ENCODE assay signal across 7 cellular contexts in genomic region chr1:45687753-45688737, GRCh38. TPM values are rescaled to one million over a fixed set of nuclear protein-coding genes. Genes with fewer than 3 reads are reported as not detected.
DNase-seq lines count a peak whose midpoint lies in the region; ATAC-seq and TF ChIP-seq lines count a peak whose summit lies in the region.

TMEM69 (plus strand) TSS chr1:45688181; CDS start chr1:45691069, 2,888 bp downstream.

- H3K4me1 ChIP-seq in heart left ventricle (peaks cover 0 to 39% (median 26%) of the 10 kb centered on the region in 12 donors), transverse colon (peaks cover 6 to 38% (median 28%) of the 10 kb centered on the region in 4 donors)

- H3K9me3 ChIP-seq in heart left ventricle, result no peaks in the 10 kb centered on the region
- H3K9me3 ChIP-seq in transverse colon, result no peaks in the 10 kb centered on the region

- WGBS in adipose tissue, 3 donors, result 1 to 2% (median 1%) methylated on average over 24 of the region's 24 CpGs
- 2% methylated on average over 24 of the region's 24 CpGs for WGBS in heart left ventricle, 4 donors
- WGBS in transverse colon (ENCODE audit: low coverage in 1 of 2), 2 donors, result 1 to 7% methylated on average over 4 to 24 of the region's 24 CpGs

- DNase-seq in NCI-H146 (lab: John Stamatoyannopoulos, UW), result peak; percentile 81
- DNase-seq in T follicular helper cell (ENCODE audit: low read depth), result peak; percentile 62
- peak; percentile 71 to 83 (median 79) for DNase-seq in heart left ventricle
- DNase-seq in pons (ENCODE audit: low spot score), result peak; percentile 89
- peak; percentile 85 for DNase-seq in transverse colon

- TF ChIP-seq EP300 in transverse colon (IDR thresholded peaks at IDR 0.05; ENCODE audit: low read depth), result no peak

- intact Hi-C loops in heart left ventricle (cut with DNase I) (loop anchor here in 8 of 10 donors (1.0 to 10.0 kb wide), 11 partner anchors 41 to 445 kb away; partner anchors contain the start of genes NASP (in 6 of the 8), IPP (in 3 of the 8), PRDX1 (in 3 of the 8) and MAST2 (in 2 of the 8)), transverse colon (cut with DNase I; ENCODE audit: low total_unique reads) (no loop called here)

- TF ChIP-seq CTCF in heart left ventricle (IDR thresholded peaks at IDR 0.05), result peak in 3 of 12 donors; percentile 11 to 31 (median 16)
- peak; percentile 20 to 73 (median 41) for TF ChIP-seq CTCF in transverse colon (IDR thresholded peaks at IDR 0.05)

- H3K4me3 ChIP-seq in heart left ventricle (peak within 1 kb of the TSS; percentile 75 to 99 (median 93)), transverse colon (peak within 1 kb of the TSS; percentile 46 to 89 (median 73))

- in situ Hi-C loops in transverse colon (cut with MboI; ENCODE audit: low pct_ligation_motif_present in 1 of 4, low pct_unique_long_range_greater_than_20kb in 1 of 4, low sequenced_read_pairs in 3 of 4), result no loop called here

- ATAC-seq in heart left ventricle, result peak; percentile 34 to 58 (median 48)

- H3K27me3 ChIP-seq in heart left ventricle (no peaks in the 10 kb centered on the region), transverse colon (no peaks in the 10 kb centered on the region)

- H3K36me3 ChIP-seq in heart left ventricle (peaks cover 0 to 37% (median 13%) of the 10 kb centered on the region in 9 donors), transverse colon (peaks cover 0 to 7% (median 2%) of the 10 kb centered on the region in 4 donors)

- H3K27ac ChIP-seq in adipose tissue (ENCODE audit: low read depth, low read length), result peak within 1 kb of the TSS; percentile 92
- H3K27ac ChIP-seq in heart left ventricle, result peak within 1 kb of the TSS; percentile 91 to 99 (median 95)
- H3K27ac ChIP-seq in transverse colon, result peak within 1 kb of the TSS; percentile 97 to 100 (median 98)

- peak; percentile 68 for TF ChIP-seq POLR2A in GM18526 (IDR thresholded peaks at IDR 0.05; ENCODE audit: extremely low read depth, insufficient read length)
- TF ChIP-seq POLR2A in heart left ventricle (IDR thresholded peaks at IDR 0.05), result peak in 1 of 2 donors; percentile 45
- no peak for TF ChIP-seq POLR2A in transverse colon (IDR thresholded peaks at IDR 0.05)

RNA-seq across cellular contexts. Expression of gene TMEM69, which starts in this region (rescaled TPM):
- polyA plus RNA-seq in adipose tissue (10 to 100 TPM; 13.8 to 18.2 (median 16.7) TPM), heart left ventricle (10 to 100 TPM; 18.7 to 25.2 TPM)
- total RNA-seq in heart left ventricle (10 to 100 TPM; 20.4 to 38.5 (median 26.3) TPM), transverse colon (10 to 100 TPM in 3 of 4 donors, 1 to 10 TPM in 1; 6.4 to 47.2 (median 28.0) TPM)

Comparison
In these comparisons a context has a peak if more than half of its experiments do, and no peak if none do; other contexts are left out.
1. Peak in every context shown above with its lines: DNase-seq, ATAC-seq, H3K4me3 ChIP-seq and H3K27ac ChIP-seq.